8 cellular contexts compared by ENCODE assay signal in genomic region chr2:99503662-99504416, GRCh38. TPM values are rescaled to one million over a fixed set of nuclear protein-coding genes. Genes with fewer than 3 reads are reported as not detected.
DNase-seq lines count a peak whose midpoint lies in the region; ATAC-seq and TF ChIP-seq lines count a peak whose summit lies in the region.
"Not testable (repeated sequence)": the region's sequence is repeated elsewhere in the genome, so short reads cannot be mapped to it uniquely, and the experiment has no call there.

No MANE protein-coding gene starts in this region.

- intact Hi-C loops in colonic mucosa (cut with DNase I), result not testable (repeated sequence)

- peaks cover 16% of the 10 kb centered on the region for H3K4me1 ChIP-seq in RWPE2 (ENCODE audit: insufficient read depth, poor library complexity, severe bottlenecking)
- not testable (repeated sequence) for H3K4me1 ChIP-seq in colonic mucosa; hepatocyte (ENCODE audit: insufficient read depth)

- not testable (repeated sequence) for H3K4me2 ChIP-seq in hepatocyte

- not testable (repeated sequence) for H3K4me1 Mint-ChIP-seq in type B pancreatic cell (ENCODE audit: unreplicated experiment)

- H3K27me3 ChIP-seq in RWPE2 (ENCODE audit: insufficient read depth, poor library complexity, severe bottlenecking); colonic mucosa; hepatocyte: not testable (repeated sequence)

- H2AFZ ChIP-seq in hepatocyte, result peak overlapping the region; percentile 28

- peak; percentile 84 for DNase-seq in DMS53 (lab: John Stamatoyannopoulos, UW)
- peak; percentile 79 for DNase-seq in NCI-H1436 treated with DMSO at 0.1 percent for 48 hours (lab: John Stamatoyannopoulos, UW)
- not testable (repeated sequence) for DNase-seq in RWPE2 (ENCODE audit: low spot score); hepatocyte (ENCODE audit: low spot score); type B pancreatic cell (ENCODE audit: extremely low spot score, unreplicated experiment)
- peak; percentile 3 for DNase-seq in activated naive CD4-positive, alpha-beta T cell treated with Interleukin-2 at 50 U/mL for 16 hours
- DNase-seq in colonic mucosa, result peak; percentile 33
- DNase-seq in mucosa of gallbladder (ENCODE audit: low spot score), result peak; percentile 24

- TF ChIP-seq CTCF in RWPE2 (IDR thresholded peaks at IDR 0.05; ENCODE audit: poor library complexity, severe bottlenecking); colonic mucosa (IDR thresholded peaks at IDR 0.05); hepatocyte (IDR thresholded peaks at IDR 0.05; ENCODE audit: poor library complexity); type B pancreatic cell (conservative IDR thresholded peaks at IDR 0.05): not testable (repeated sequence)

- WGBS in hepatocyte (ENCODE audit: low lambda C conversion rate, missing lambda C conversion rate), result 88% methylated on average over 8 of the region's 8 CpGs

- H3K9ac ChIP-seq in colonic mucosa (ENCODE audit: low read depth in 2 of 2, low read length in 2 of 2), result not testable (repeated sequence)

- H3K4me3 Mint-ChIP-seq in type B pancreatic cell, result peak overlapping the region; percentile 3

- ATAC-seq in RWPE2 (ENCODE audit: low read depth), result peak; percentile 41; the same call in 2 of the 3 replicates

- H3K9me3 ChIP-seq in RWPE2 (ENCODE audit: severe bottlenecking); colonic mucosa; hepatocyte (ENCODE audit: low read depth): not testable (repeated sequence)

- H3K27ac ChIP-seq in RWPE2 (ENCODE audit: poor library complexity, severe bottlenecking), result peak overlapping the region; percentile 51
- H3K27ac ChIP-seq in colonic mucosa, result peak overlapping the region; percentile 64
- H3K27ac ChIP-seq in hepatocyte, result peak overlapping the region; percentile 85

- H3K36me3 Mint-ChIP-seq in type B pancreatic cell, result not testable (repeated sequence)

- not testable (repeated sequence) for H3K36me3 ChIP-seq in RWPE2 (ENCODE audit: low read depth); colonic mucosa; hepatocyte (replicated peaks; ENCODE audit: insufficient read depth, low read depth)

- peaks cover 10% of the 10 kb centered on the region for H3K27me3 Mint-ChIP-seq in type B pancreatic cell

- not testable (repeated sequence) for H3K9me3 Mint-ChIP-seq in type B pancreatic cell

- H4K20me1 ChIP-seq in hepatocyte (ENCODE audit: insufficient read depth, poor library complexity, severe bottlenecking), result not testable (repeated sequence)

- peak overlapping the region; percentile 84 for H3K27ac Mint-ChIP-seq in type B pancreatic cell

- H3K79me2 ChIP-seq in hepatocyte, result not testable (repeated sequence)

- H3K4me3 ChIP-seq in RWPE2 (ENCODE audit: severe bottlenecking); colonic mucosa; hepatocyte: not testable (repeated sequence)

- not testable (repeated sequence) for H3K9me2 ChIP-seq in hepatocyte (replicated peaks; ENCODE audit: insufficient read depth)

RNA-seq across cellular contexts. Expression of gene REV1, which starts 14.0 kb away (rescaled TPM):
- total RNA-seq in colonic mucosa (10 to 100 TPM; 29.7 to 37.4 TPM), hepatocyte (31.2 and 31.4 TPM in 2 replicates), mucosa of gallbladder (28.7 TPM), type B pancreatic cell (ENCODE audit: low replicate concordance) (29.0 and 42.6 TPM in 2 replicates)
- 23.9 and 25.9 TPM in 2 replicates for polyA plus RNA-seq in hepatocyte
